1 cellular context compared by ENCODE assay signal in the genomic region with DNA sequence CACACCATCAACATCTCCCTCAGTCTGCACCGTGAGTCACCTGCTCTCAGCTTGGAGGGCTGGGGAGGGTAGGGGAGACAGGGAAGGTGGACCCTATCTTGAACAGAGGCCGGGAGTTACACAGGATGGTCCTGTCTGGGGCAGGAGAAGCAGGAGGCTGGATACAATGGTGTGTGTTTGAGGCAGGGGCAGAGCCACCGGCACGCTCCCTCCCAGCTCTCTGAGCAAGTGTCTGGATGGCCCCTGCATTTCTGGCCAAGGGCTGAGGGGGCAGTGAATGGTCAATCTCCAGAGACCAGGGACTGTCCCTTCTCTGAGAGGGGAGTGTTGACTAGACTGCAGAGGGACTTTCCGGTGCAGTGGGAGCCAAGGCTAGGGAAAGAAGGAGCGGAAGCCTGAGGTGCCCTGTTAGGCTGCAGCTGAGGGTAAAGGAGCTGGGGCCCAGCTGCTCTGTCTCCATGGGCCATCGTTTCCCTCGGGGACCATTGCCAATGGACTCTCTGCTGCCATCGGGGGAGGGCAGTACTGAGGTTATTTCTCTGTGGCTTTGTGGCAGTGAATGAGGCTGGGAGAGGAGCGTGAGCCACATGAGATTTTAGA.
TF ChIP-seq lines count a peak whose summit lies in the region.

No MANE protein-coding gene starts in this region.

TF ChIP-seq in K562, 482 proteins besides CTCF, POLR2A, EP300 and RAD21:
- no peak for TF ChIP-seq ZNF3 (CRISPR knock-in tag; IDR thresholded peaks at IDR 0.05)
- no peak for TF ChIP-seq HDAC3 (IDR thresholded peaks at IDR 0.05; ENCODE audit: borderline replicate concordance, partially characterized antibody)
- no peak for TF ChIP-seq KAT8 (IDR thresholded peaks at IDR 0.05; ENCODE audit: low read depth)
- no peak for TF ChIP-seq MCM2 (IDR thresholded peaks at IDR 0.05; ENCODE audit: low read depth)
- TF ChIP-seq RFX5 (IDR thresholded peaks at IDR 0.05; ENCODE audit: low read depth, low read length): no peak
- TF ChIP-seq KDM2B (CRISPR knock-in tag; IDR thresholded peaks at IDR 0.05): no peak
- TF ChIP-seq SIN3B (IDR thresholded peaks at IDR 0.05; ENCODE audit: low read depth): no peak
- no peak for TF ChIP-seq ESRRB (CRISPR knock-in tag; IDR thresholded peaks at IDR 0.05; ENCODE audit: borderline replicate concordance)
- no peak for TF ChIP-seq MAFK (IDR thresholded peaks at IDR 0.05; ENCODE audit: low read length)
